In genomic region chr14:68786491-68787234, GRCh38 we compare ENCODE assay signal across 8 cellular contexts. TPM values are rescaled to one million over a fixed set of nuclear protein-coding genes. Genes with fewer than 3 reads are reported as not detected.
DNase-seq lines count a peak whose midpoint lies in the region; ATAC-seq and TF ChIP-seq lines count a peak whose summit lies in the region.

No MANE protein-coding gene starts in this region.

- H4K91ac ChIP-seq in neuronal stem cell (ENCODE audit: low read depth, low read length, poor library complexity) = no peak overlapping the region

- no peak overlapping the region for H2BK5ac ChIP-seq in neuronal stem cell (ENCODE audit: low read length)

- H2AFZ ChIP-seq in neuronal stem cell (ENCODE audit: low read length) = no peak overlapping the region

- H3K36me3 ChIP-seq in esophagus (ENCODE audit: control insufficient read depth in 2 of 2, insufficient read depth in 2 of 2, low read length in 1 of 2) (peaks cover 7 to 18% of the 10 kb centered on the region in 2 donors), neuronal stem cell (replicated peaks in 1 of 2; ENCODE audit: control insufficient read depth in 2 of 2, insufficient read depth in 2 of 2, low read length in 2 of 2) (peaks cover 25 to 54% of the 10 kb centered on the region in 2 donors)

- H2BK120ac ChIP-seq in neuronal stem cell (ENCODE audit: low read depth, low read length) = no peak overlapping the region

- H3K4me3 ChIP-seq in esophagus (ENCODE audit: low read depth in 1 of 2, low read length in 2 of 2) (no peak overlapping the region), neuronal stem cell (ENCODE audit: low read length in 2 of 2) (no peak overlapping the region)

- ATAC-seq in HG02970 (IDR thresholded peaks at IDR 0.05; ENCODE audit: low FRiP score, unreplicated experiment) (no peak), HG02798 (IDR thresholded peaks at IDR 0.05; ENCODE audit: poor library complexity, unreplicated experiment) (no peak)

- DNase-seq in Daoy (ENCODE audit: low read depth) = peak; percentile 74
- DNase-seq in neuronal stem cell (ENCODE audit: low spot score) = no peak
- no peak for DNase-seq in COR-L47 (lab: John Stamatoyannopoulos, UW)
- no peak for DNase-seq in activated gamma-delta T cell (lab: John Stamatoyannopoulos, UW)

- no peak overlapping the region for H2BK12ac ChIP-seq in neuronal stem cell (ENCODE audit: low read length)

- H3K4ac ChIP-seq in neuronal stem cell (ENCODE audit: low read length) = no peak overlapping the region

- H3K27me3 ChIP-seq in esophagus (ENCODE audit: control insufficient read depth in 1 of 2, insufficient read depth in 2 of 2, low read length in 2 of 2) = no peaks in the 10 kb centered on the region
- no peaks in the 10 kb centered on the region for H3K27me3 ChIP-seq in neuronal stem cell (ENCODE audit: control insufficient read depth in 3 of 3, insufficient read depth in 3 of 3, low read depth in 1 of 3, low read length in 3 of 3)

- peak; percentile 33; the same call in 1 of the 2 replicates for TF ChIP-seq POLR2A in Raji (IDR thresholded peaks at IDR 0.05; ENCODE audit: insufficient read depth, low read depth, low read length)

- 33 to 39% methylated on average over 7 of the region's 7 CpGs for WGBS in esophagus, 2 donors
- WGBS in neuronal stem cell (ENCODE audit: extremely low coverage in 2 of 2, insufficient read length in 2 of 2, insufficient replicate concordance in 1 of 2), 2 donors = no CpG with 5 or more reads among the region's 7 CpGs

- no peak overlapping the region for H3K9ac ChIP-seq in neuronal stem cell (ENCODE audit: low read depth, low read length, poor library complexity)

- H2AK5ac ChIP-seq in neuronal stem cell (ENCODE audit: low read depth, low read length) = no peak overlapping the region

- peaks cover 9% of the 10 kb centered on the region for H3K79me1 ChIP-seq in neuronal stem cell (ENCODE audit: low read depth, low read length)

- H3K14ac ChIP-seq in neuronal stem cell (ENCODE audit: low read length) = no peak overlapping the region

- H3K9me3 ChIP-seq in esophagus (ENCODE audit: control insufficient read depth in 2 of 2, insufficient read depth in 1 of 2, low read depth in 1 of 2, low read length in 1 of 2) = no peaks in the 10 kb centered on the region
- H3K9me3 ChIP-seq in neuronal stem cell (replicated peaks in 1 of 2; ENCODE audit: control insufficient read depth in 2 of 2, insufficient read depth in 1 of 2, low read depth in 1 of 2, low read length in 2 of 2) = peaks cover 0 to 6% of the 10 kb centered on the region in 2 donors

- H3K27ac ChIP-seq in esophagus (ENCODE audit: low read depth in 2 of 2, low read length in 1 of 2) (peak overlapping the region; percentile 50 to 96), neuronal stem cell (replicated peaks; ENCODE audit: low read length) (peak overlapping the region; percentile 35)

- no peak overlapping the region for H4K8ac ChIP-seq in neuronal stem cell (ENCODE audit: low read depth, low read length)

- no peak overlapping the region for H2BK15ac ChIP-seq in neuronal stem cell (ENCODE audit: low read length)

- H3K4me2 ChIP-seq in neuronal stem cell (ENCODE audit: insufficient read depth, low read length, poor library complexity, severe bottlenecking) = no peak overlapping the region

- H3K23ac ChIP-seq in neuronal stem cell (ENCODE audit: low read depth, low read length, poor library complexity) = peak overlapping the region; percentile 25

- peaks cover 14 to 23% of the 10 kb centered on the region in 2 donors for H3K4me1 ChIP-seq in esophagus (ENCODE audit: control insufficient read depth in 2 of 2, insufficient read depth in 2 of 2, low read length in 1 of 2)
- peaks cover 10 to 22% of the 10 kb centered on the region in 2 donors for H3K4me1 ChIP-seq in neuronal stem cell (ENCODE audit: control insufficient read depth in 2 of 2, insufficient read depth in 1 of 2, low read depth in 1 of 2, low read length in 2 of 2)

- peak overlapping the region; percentile 25 for H3K18ac ChIP-seq in neuronal stem cell (ENCODE audit: low read length)

RNA-seq across cellular contexts. Expression of gene ZFP36L1, which starts 6.2 kb away (rescaled TPM):
- total RNA-seq in Daoy (2014; rRNA removed; shearing (Covaris generic)) = 34.7 and 50.9 TPM in 2 replicates
- 10 to 100 TPM; 58.8 to 84.0 TPM for polyA plus RNA-seq in esophagus
- polyA plus RNA-seq in neuronal stem cell (2013, experiment 1 of 2) = 270 TPM
- polyA plus RNA-seq in neuronal stem cell (2013, experiment 2 of 2) = 294 TPM
